In the genomic region with DNA sequence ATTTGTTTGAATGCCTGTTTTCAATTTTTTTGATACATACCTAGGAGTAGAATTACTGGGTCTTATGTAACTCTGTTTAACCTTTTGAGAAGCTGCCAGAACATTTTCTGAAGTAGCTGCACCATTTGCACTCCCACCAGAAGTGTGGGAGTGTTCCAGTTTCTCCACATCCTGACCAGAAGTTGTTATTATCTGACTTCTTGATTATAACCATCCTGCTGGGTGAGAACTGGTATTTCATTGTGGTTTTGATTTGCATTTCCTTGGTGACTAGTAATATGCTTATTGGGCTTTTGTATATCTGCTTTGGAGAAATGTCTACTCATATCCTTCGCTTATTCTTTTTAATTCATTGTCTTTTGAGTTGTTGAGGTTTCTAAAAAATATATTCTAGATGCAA, we compare ENCODE assay signal across 1 cellular context.
TF ChIP-seq lines count a peak whose summit lies in the region.

No MANE protein-coding gene starts in this region.

TF ChIP-seq in SK-N-SH treated with all-trans-retinoic acid at 6 μM for 48 hours, 23 proteins besides CTCF, POLR2A, EP300 and RAD21 (continued from another document):
- TF ChIP-seq TSHZ2 (CRISPR knock-in tag; IDR thresholded peaks at IDR 0.05) (no peak), RARB (CRISPR knock-in tag; IDR thresholded peaks at IDR 0.05) (no peak)
- TF ChIP-seq, protein P1, sequence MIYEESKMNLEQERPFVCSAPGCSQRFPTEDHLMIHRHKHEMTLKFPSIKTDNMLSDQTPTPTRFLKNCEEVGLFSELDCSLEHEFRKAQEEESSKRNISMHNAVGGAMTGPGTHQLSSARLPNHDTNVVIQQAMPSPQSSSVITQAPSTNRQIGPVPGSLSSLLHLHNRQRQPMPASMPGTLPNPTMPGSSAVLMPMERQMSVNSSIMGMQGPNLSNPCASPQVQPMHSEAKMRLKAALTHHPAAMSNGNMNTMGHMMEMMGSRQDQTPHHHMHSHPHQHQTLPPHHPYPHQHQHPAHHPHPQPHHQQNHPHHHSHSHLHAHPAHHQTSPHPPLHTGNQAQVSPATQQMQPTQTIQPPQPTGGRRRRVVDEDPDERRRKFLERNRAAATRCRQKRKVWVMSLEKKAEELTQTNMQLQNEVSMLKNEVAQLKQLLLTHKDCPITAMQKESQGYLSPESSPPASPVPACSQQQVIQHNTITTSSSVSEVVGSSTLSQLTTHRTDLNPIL (CRISPR knock-in tag; IDR thresholded peaks at IDR 0.05; ENCODE audit: low read depth): no peak
